In genomic region chr20:17452441-17452840, GRCh38 we compare ENCODE assay signal across 17 cellular contexts.
DNase-seq lines count a peak whose midpoint lies in the region; ATAC-seq, FAIRE-seq and TF ChIP-seq lines count a peak whose summit lies in the region.
"Had no signal": no experiment of that assay in that cellular context is flagged by ENCODE, and none has a peak within 500 bp of the region (broad histone marks: within the 10 kb centered on the region; RNA-seq: fewer than 3 reads in every experiment).

No MANE protein-coding gene starts in this region.

- H2AFZ ChIP-seq in HepG2 (ENCODE audit: low read length) = no peak overlapping the region
- H2AFZ ChIP-seq: GM23248 had no signal

- H3K79me2 ChIP-seq in HepG2 (ENCODE audit: insufficient read depth, low read length) = no peaks in the 10 kb centered on the region

- DNase-seq in DMS53 (lab: John Stamatoyannopoulos, UW) (peak; percentile 23), DMS53 treated with DMSO at 0.1 percent for 48 hours (lab: John Stamatoyannopoulos, UW; ENCODE audit: unreplicated experiment) (no peak), NCI-H146 (lab: John Stamatoyannopoulos, UW) (peak; percentile 67), RWPE2 (ENCODE audit: low spot score) (no peak), HepG2 (ENCODE audit: low spot score) (no peak), D341Med (ENCODE audit: low spot score) (no peak)
- DNase-seq in activated naive CD4-positive, alpha-beta T cell treated with Interleukin-2 at 50 U/mL for 16 hours = no peak
- DNase-seq: CD4-positive, alpha-beta memory T cell; GM23248; HCEC 1CT; IMR-90 had no signal

- POLR2A ChIA-PET in HepG2 (lab: Yijun Ruan, JAX) = no interaction called here

- 17% methylated on average over 3 of the region's 3 CpGs for WGBS in HepG2 (ENCODE audit: low lambda C conversion rate)

- TF ChIP-seq EP300 in HepG2 (IDR thresholded peaks at IDR 0.05; ENCODE audit: low read depth in 2 of 2, low read length in 2 of 2) (no peak), HepG2 (CRISPR knock-in tag; IDR thresholded peaks at IDR 0.05; ENCODE audit: borderline replicate concordance) (no peak)

- ATAC-seq in RWPE2 (ENCODE audit: low read depth) (0 out of 3 replicates have a peak, but pooled peaks have one; percentile 29), HepG2 (peak; percentile 64; the same call in 2 of the 3 replicates), GM18867 (IDR thresholded peaks at IDR 0.05; ENCODE audit: unreplicated experiment) (no peak)

- H3K9ac ChIP-seq in HepG2 (ENCODE audit: insufficient read depth, low read depth, low read length) = no peak overlapping the region
- H3K9ac ChIP-seq: BLaER1, GM23248 had no signal

- no peaks in the 10 kb centered on the region for H3K4me1 ChIP-seq in RWPE2 (ENCODE audit: insufficient read depth, poor library complexity, severe bottlenecking)
- H3K4me1 ChIP-seq in HepG2 (ENCODE audit: insufficient read depth, low read length) = no peaks in the 10 kb centered on the region
- H3K4me1 ChIP-seq: BLaER1 had no signal

- H4K20me1 ChIP-seq in HepG2 (ENCODE audit: insufficient read depth, low read length) = no peaks in the 10 kb centered on the region
- H4K20me1 ChIP-seq: BLaER1 had no signal

- no peak overlapping the region for H3K4me2 ChIP-seq in HepG2 (ENCODE audit: low read depth, low read length)
- H3K4me2 ChIP-seq: BLaER1 had no signal

- TF ChIP-seq CTCF in RWPE2 (IDR thresholded peaks at IDR 0.05; ENCODE audit: poor library complexity, severe bottlenecking) = no peak
- no peak for TF ChIP-seq CTCF in HepG2 (CRISPR knock-in tag; IDR thresholded peaks at IDR 0.05)

- no peak for TF ChIP-seq POLR2A in HepG2 (IDR thresholded peaks at IDR 0.05; ENCODE audit: insufficient read depth in 1 of 2, low read depth in 2 of 2, low read length in 2 of 2)

- FAIRE-seq in HepG2 (lab: Jason Lieb, UNC) = no peak
- FAIRE-seq: G401.6, GM12891 had no signal

- no peak overlapping the region for H3K27ac ChIP-seq in RWPE2 (ENCODE audit: poor library complexity, severe bottlenecking)
- H3K27ac ChIP-seq in HepG2 (ENCODE audit: extremely low read length, insufficient read depth, low read length) = no peak overlapping the region
- H3K27ac ChIP-seq: 22Rv1, BLaER1, GM23248, HL-60 had no signal

- H3K36me3 ChIP-seq in RWPE2 (ENCODE audit: low read depth) (no peaks in the 10 kb centered on the region), HepG2 (replicated peaks in 1 of 2; ENCODE audit: control insufficient read depth in 1 of 2, insufficient read depth in 2 of 2, low read length in 2 of 2) (no peaks in the 10 kb centered on the region)
- H3K36me3 ChIP-seq: BLaER1 had no signal

- in situ Hi-C loops in HepG2 (cut with HindIII; ENCODE audit: extremely low pct_ligation_motif_present, low pct_unique_long_range_greater_than_20kb) = no loop called here

- CTCF ChIA-PET in HepG2 (lab: Yijun Ruan, JAX; ENCODE audit: low intra/inter-chr PET ratio, low total read pairs) = no interaction called here

- no peak for TF ChIP-seq RAD21 in HepG2 (CRISPR knock-in tag; IDR thresholded peaks at IDR 0.05)

- H3K9me3 ChIP-seq in RWPE2 (ENCODE audit: severe bottlenecking) (no peaks in the 10 kb centered on the region), HepG2 (ENCODE audit: low read length) (no peaks in the 10 kb centered on the region)
- H3K9me3 ChIP-seq: BLaER1 had no signal

- intact Hi-C loops in HepG2 (cut with micrococcal nuclease; ENCODE audit: unreplicated experiment) = no loop called here

- H3K4me3 ChIP-seq in RWPE2 (ENCODE audit: severe bottlenecking) (no peak overlapping the region), HepG2 (replicated peaks in 1 of 3; ENCODE audit: insufficient read depth in 1 of 3, low read depth in 2 of 3, low read length in 3 of 3) (no peak overlapping the region)
- H3K4me3 ChIP-seq: BLaER1, GM23248 had no signal

- peaks cover 7% of the 10 kb centered on the region for H3K27me3 ChIP-seq in RWPE2 (ENCODE audit: insufficient read depth, poor library complexity, severe bottlenecking)
- peaks cover 2 to 47% of the 10 kb centered on the region in 2 experiments; a peak in 4 of 5 replicates for H3K27me3 ChIP-seq in HepG2 (ENCODE audit: control insufficient read depth in 1 of 2, insufficient read depth in 2 of 2, low read length in 2 of 2)
- H3K27me3 ChIP-seq: BLaER1 had no signal

- BruUV-seq in HepG2 (replicated peaks; lab: Mats Ljungman, UMichigan) = no TSS peak

TF ChIP-seq in HepG2, 621 proteins besides CTCF, POLR2A, EP300 and RAD21:
- TF ChIP-seq CAMTA2 (CRISPR knock-in tag; IDR thresholded peaks at IDR 0.05; ENCODE audit: borderline replicate concordance) = no peak
- TF ChIP-seq SYNCRIP (IDR thresholded peaks at IDR 0.05; ENCODE audit: insufficient read depth, low read depth, low read length) = no peak
- TF ChIP-seq MAFK (conservative IDR thresholded peaks at IDR 0.05 in 1 of 2, IDR thresholded peaks at IDR 0.05 in 1 of 2; ENCODE audit: low read length in 2 of 2) = no peak
- no peak for TF ChIP-seq ZNF460 (CRISPR knock-in tag; IDR thresholded peaks at IDR 0.05; ENCODE audit: borderline replicate concordance)
- no peak for TF ChIP-seq ZNF234 (CRISPR knock-in tag; conservative IDR thresholded peaks at IDR 0.05)
- no peak for TF ChIP-seq PHF8 (CRISPR knock-in tag; IDR thresholded peaks at IDR 0.05)
- no peak for TF ChIP-seq LCORL (IDR thresholded peaks at IDR 0.05)
- no peak for TF ChIP-seq LCORL (CRISPR knock-in tag; IDR thresholded peaks at IDR 0.05)
- no peak for TF ChIP-seq ZNF878 (CRISPR knock-in tag; IDR thresholded peaks at IDR 0.05)
- TF ChIP-seq ZNF530 (CRISPR knock-in tag; IDR thresholded peaks at IDR 0.05; ENCODE audit: low read depth) = no peak
- TF ChIP-seq SKIL (CRISPR knock-in tag; IDR thresholded peaks at IDR 0.05; ENCODE audit: borderline replicate concordance) = no peak
- TF ChIP-seq ZNF414 (CRISPR knock-in tag; IDR thresholded peaks at IDR 0.05) = no peak
- TF ChIP-seq HNF1B (CRISPR knock-in tag; IDR thresholded peaks at IDR 0.05) = no peak
- no peak for TF ChIP-seq RXRB (CRISPR knock-in tag; IDR thresholded peaks at IDR 0.05; ENCODE audit: borderline replicate concordance)
- TF ChIP-seq ZNF503 (CRISPR knock-in tag; IDR thresholded peaks at IDR 0.05) = no peak
- no peak for TF ChIP-seq ZNF644 (CRISPR knock-in tag; IDR thresholded peaks at IDR 0.05; ENCODE audit: low read depth)
- TF ChIP-seq ZNF761 (CRISPR knock-in tag; conservative IDR thresholded peaks at IDR 0.05) = no peak
- TF ChIP-seq HNRNPUL1 (IDR thresholded peaks at IDR 0.05; ENCODE audit: low read depth, low read length) = no peak

Comparison
In these comparisons a context has a peak if more than half of its experiments do, and no peak if none do; other contexts are left out.
1. DNase-seq: peak in DMS53 (single experiment) and NCI-H146 (single experiment); none in DMS53 treated with DMSO at 0.1 percent for 48 hours (single experiment), RWPE2 (single experiment), HepG2 (single experiment), activated naive CD4-positive, alpha-beta T cell treated with Interleukin-2 at 50 U/mL for 16 hours (single experiment) and D341Med (single experiment).